In the genomic region with DNA sequence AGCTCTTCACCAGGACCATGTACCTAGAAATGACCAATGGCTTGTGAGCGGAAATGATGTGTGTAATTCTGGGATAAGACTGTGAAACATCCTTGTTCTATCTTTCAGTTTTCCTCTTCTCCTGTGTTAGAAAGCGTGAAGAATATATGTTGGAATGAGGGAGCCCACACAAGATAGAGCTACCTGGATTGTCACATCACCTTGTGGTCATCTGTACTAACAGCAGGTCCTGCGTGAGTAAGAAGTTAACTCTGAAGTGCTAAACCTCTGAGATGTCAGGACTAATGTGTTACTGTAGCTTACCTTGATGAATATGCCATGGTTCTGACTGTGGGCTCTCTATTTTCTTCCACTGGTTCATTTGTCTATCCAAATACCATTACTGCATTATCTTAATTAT, we compare ENCODE assay signal across 1 cellular context.
TF ChIP-seq lines count a peak whose summit lies in the region.

No MANE protein-coding gene starts in this region.

TF ChIP-seq in H1, 55 proteins besides CTCF, POLR2A, EP300 and RAD21:
- TF ChIP-seq, protein P1, sequence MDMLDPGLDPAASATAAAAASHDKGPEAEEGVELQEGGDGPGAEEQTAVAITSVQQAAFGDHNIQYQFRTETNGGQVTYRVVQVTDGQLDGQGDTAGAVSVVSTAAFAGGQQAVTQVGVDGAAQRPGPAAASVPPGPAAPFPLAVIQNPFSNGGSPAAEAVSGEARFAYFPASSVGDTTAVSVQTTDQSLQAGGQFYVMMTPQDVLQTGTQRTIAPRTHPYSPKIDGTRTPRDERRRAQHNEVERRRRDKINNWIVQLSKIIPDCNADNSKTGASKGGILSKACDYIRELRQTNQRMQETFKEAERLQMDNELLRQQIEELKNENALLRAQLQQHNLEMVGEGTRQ (IDR thresholded peaks at IDR 0.05; ENCODE audit: low read length): no peak
- no peak for TF ChIP-seq CHD2 (IDR thresholded peaks at IDR 0.05; ENCODE audit: low read length)
